In genomic region chr11:113314389-113315301, GRCh38 we compare ENCODE assay signal across 1 cellular context.
A peak's percentile ranks its signal among the peaks of the same experiment; 100 is the strongest.
TF ChIP-seq lines count a peak whose summit lies in the region.

A gene with protein sequence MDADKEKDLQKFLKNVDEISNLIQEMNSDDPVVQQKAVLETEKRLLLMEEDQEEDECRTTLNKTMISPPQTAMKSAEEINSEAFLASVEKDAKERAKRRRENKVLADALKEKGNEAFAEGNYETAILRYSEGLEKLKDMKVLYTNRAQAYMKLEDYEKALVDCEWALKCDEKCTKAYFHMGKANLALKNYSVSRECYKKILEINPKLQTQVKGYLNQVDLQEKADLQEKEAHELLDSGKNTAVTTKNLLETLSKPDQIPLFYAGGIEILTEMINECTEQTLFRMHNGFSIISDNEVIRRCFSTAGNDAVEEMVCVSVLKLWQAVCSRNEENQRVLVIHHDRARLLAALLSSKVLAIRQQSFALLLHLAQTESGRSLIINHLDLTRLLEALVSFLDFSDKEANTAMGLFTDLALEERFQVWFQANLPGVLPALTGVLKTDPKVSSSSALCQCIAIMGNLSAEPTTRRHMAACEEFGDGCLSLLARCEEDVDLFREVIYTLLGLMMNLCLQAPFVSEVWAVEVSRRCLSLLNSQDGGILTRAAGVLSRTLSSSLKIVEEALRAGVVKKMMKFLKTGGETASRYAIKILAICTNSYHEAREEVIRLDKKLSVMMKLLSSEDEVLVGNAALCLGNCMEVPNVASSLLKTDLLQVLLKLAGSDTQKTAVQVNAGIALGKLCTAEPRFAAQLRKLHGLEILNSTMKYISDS (plus strand): TSS chr11:113314583. CDS start chr11:113316258, 1,675 bp downstream.

TF ChIP-seq in HepG2, 621 proteins besides CTCF, POLR2A, EP300 and RAD21 (continued from another document):
- TF ChIP-seq, protein P1, sequence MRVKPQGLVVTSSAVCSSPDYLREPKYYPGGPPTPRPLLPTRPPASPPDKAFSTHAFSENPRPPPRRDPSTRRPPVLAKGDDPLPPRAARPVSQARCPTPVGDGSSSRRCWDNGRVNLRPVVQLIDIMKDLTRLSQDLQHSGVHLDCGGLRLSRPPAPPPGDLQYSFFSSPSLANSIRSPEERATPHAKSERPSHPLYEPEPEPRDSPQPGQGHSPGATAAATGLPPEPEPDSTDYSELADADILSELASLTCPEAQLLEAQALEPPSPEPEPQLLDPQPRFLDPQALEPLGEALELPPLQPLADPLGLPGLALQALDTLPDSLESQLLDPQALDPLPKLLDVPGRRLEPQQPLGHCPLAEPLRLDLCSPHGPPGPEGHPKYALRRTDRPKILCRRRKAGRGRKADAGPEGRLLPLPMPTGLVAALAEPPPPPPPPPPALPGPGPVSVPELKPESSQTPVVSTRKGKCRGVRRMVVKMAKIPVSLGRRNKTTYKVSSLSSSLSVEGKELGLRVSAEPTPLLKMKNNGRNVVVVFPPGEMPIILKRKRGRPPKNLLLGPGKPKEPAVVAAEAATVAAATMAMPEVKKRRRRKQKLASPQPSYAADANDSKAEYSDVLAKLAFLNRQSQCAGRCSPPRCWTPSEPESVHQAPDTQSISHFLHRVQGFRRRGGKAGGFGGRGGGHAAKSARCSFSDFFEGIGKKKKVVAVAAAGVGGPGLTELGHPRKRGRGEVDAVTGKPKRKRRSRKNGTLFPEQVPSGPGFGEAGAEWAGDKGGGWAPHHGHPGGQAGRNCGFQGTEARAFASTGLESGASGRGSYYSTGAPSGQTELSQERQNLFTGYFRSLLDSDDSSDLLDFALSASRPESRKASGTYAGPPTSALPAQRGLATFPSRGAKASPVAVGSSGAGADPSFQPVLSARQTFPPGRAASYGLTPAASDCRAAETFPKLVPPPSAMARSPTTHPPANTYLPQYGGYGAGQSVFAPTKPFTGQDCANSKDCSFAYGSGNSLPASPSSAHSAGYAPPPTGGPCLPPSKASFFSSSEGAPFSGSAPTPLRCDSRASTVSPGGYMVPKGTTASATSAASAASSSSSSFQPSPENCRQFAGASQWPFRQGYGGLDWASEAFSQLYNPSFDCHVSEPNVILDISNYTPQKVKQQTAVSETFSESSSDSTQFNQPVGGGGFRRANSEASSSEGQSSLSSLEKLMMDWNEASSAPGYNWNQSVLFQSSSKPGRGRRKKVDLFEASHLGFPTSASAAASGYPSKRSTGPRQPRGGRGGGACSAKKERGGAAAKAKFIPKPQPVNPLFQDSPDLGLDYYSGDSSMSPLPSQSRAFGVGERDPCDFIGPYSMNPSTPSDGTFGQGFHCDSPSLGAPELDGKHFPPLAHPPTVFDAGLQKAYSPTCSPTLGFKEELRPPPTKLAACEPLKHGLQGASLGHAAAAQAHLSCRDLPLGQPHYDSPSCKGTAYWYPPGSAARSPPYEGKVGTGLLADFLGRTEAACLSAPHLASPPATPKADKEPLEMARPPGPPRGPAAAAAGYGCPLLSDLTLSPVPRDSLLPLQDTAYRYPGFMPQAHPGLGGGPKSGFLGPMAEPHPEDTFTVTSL (CRISPR knock-in tag; IDR thresholded peaks at IDR 0.05; ENCODE audit: borderline replicate concordance) = no peak
- TF ChIP-seq ZBTB49 (CRISPR knock-in tag; IDR thresholded peaks at IDR 0.05; ENCODE audit: borderline replicate concordance) (no peak), ARNT2 (CRISPR knock-in tag; IDR thresholded peaks at IDR 0.05; ENCODE audit: low read depth) (peak; percentile 88), CBX1 (IDR thresholded peaks at IDR 0.05; ENCODE audit: low read depth) (no peak), GABPA (IDR thresholded peaks at IDR 0.05; ENCODE audit: low read depth, low read length) (peak; percentile 45), GABPA (CRISPR knock-in tag; IDR thresholded peaks at IDR 0.05; ENCODE audit: low read depth) (peak; percentile 82), SMARCC2 (IDR thresholded peaks at IDR 0.05) (no peak), ZSCAN9 (CRISPR knock-in tag; IDR thresholded peaks at IDR 0.05; ENCODE audit: borderline replicate concordance) (no peak; the same call in 1 of the 2 replicates), ZNF790 (CRISPR knock-in tag; IDR thresholded peaks at IDR 0.05; ENCODE audit: borderline replicate concordance) (no peak; the same call in 1 of the 2 replicates), FOSL2 (CRISPR knock-in tag; IDR thresholded peaks at IDR 0.05) (no peak), IRX3 (CRISPR knock-in tag; IDR thresholded peaks at IDR 0.05; ENCODE audit: borderline replicate concordance, low read depth) (no peak), ZNF331 (CRISPR knock-in tag; IDR thresholded peaks at IDR 0.05) (no peak), ZNF740 (CRISPR knock-in tag; IDR thresholded peaks at IDR 0.05) (no peak), SRSF1 (optimal IDR thresholded peaks at IDR 0.05; ENCODE audit: low read depth, low read length) (no peak)
- TF ChIP-seq, protein P2, sequence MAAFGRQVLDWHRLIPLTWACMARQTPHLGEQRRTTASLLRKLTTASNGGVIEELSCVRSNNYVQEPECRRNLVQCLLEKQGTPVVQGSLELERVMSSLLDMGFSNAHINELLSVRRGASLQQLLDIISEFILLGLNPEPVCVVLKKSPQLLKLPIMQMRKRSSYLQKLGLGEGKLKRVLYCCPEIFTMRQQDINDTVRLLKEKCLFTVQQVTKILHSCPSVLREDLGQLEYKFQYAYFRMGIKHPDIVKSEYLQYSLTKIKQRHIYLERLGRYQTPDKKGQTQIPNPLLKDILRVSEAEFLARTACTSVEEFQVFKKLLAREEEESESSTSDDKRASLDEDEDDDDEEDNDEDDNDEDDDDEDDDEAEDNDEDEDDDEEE (CRISPR knock-in tag; IDR thresholded peaks at IDR 0.05) = no peak
- TF ChIP-seq, protein P3, sequence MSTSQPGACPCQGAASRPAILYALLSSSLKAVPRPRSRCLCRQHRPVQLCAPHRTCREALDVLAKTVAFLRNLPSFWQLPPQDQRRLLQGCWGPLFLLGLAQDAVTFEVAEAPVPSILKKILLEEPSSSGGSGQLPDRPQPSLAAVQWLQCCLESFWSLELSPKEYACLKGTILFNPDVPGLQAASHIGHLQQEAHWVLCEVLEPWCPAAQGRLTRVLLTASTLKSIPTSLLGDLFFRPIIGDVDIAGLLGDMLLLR (CRISPR knock-in tag; IDR thresholded peaks at IDR 0.05) = no peak
